Comparison of ENCODE assay signal across 8 cellular contexts in the genomic region with DNA sequence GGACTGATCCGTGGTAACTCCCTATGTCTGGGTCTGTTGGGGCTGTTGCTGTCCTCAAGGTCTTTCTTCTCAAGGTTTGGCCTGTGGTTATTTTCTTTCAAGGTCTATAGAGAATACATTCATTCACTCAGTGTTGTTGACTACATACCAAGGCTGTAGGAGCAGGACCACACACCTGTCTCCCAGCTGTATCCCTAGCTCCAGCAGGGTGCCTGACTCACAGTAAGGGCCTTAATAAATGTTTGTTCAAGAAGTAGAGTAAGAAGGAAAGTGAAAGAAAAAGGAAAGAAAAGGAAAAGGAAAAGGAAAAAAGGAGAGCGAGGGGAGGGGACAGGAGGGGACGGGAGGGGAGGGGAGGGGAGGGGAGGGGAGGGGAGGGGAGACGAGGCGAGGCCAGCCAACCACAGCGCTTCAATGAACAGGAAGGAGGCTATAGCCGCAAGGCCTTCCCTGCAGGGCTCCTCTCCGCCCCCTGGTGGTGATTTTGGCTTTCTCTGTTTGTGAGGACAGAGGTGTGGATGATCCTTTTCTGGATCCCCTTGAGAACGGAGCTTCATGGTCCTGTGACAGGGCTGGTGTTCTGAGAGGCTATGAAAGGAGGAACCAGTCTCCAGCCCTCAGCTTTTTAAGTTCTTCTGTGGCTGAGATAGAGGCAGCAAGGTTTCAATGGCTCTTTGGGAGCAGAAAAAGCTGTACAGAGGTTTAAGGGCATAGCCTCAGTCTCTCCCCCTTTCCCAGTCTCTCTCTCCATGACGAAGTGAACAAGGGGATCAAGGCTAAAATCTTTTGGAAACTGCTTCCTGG. TPM values are rescaled to one million over a fixed set of nuclear protein-coding genes. Genes with fewer than 3 reads are reported as not detected.
DNase-seq lines count a peak whose midpoint lies in the region; ATAC-seq and TF ChIP-seq lines count a peak whose summit lies in the region.

No MANE protein-coding gene starts in this region.

- H3K4me1 Mint-ChIP-seq in activated naive CD4-positive, alpha-beta T cell treated with anti-CD3 and anti-CD28 coated beads, Interleukin-2, amount 10 ng/mL, durations not matched to agents 7 days and 5 days: peaks cover 8% of the 10 kb centered on the region

- TF ChIP-seq POLR2A in right lobe of liver (IDR thresholded peaks at IDR 0.05): no peak

- H3K4me3 Mint-ChIP-seq in activated naive CD4-positive, alpha-beta T cell treated with anti-CD3 and anti-CD28 coated beads, Interleukin-2, amount 10 ng/mL, durations not matched to agents 7 days and 5 days: no peak overlapping the region

- intact Hi-C loops in right lobe of liver (cut with DNase I): no loop called here

- CTCF ChIA-PET in activated naive CD4-positive, alpha-beta T cell treated with anti-CD3 and anti-CD28 coated beads, Interleukin-2, amount 10 ng/mL, durations not matched to agents 7 days and 5 days (lab: Charles Lee): interaction anchor here (0.7 to 2.0 kb wide), 2 partner anchors 9 to 21 kb away, joined by 3 to 10 read pairs; no protein-coding TSS in a partner anchor

- no peak for DNase-seq in AG09319 (ENCODE audit: extremely low read depth, low read depth)
- DNase-seq in GM20000 (ENCODE audit: low spot score): peak; percentile 49
- peak; percentile 25 for DNase-seq in SK-N-DZ (ENCODE audit: low spot score)
- DNase-seq in activated naive CD4-positive, alpha-beta T cell treated with anti-CD3 and anti-CD28 coated beads, Interleukin-2, amount 10 ng/mL, durations not matched to agents 7 days and 5 days: peak; percentile 61
- no peak for DNase-seq in right lobe of liver
- DNase-seq in thoracic aorta (ENCODE audit: low spot score): no peak
- no peak for DNase-seq in NCI-H2081 treated with DMSO at 0.1 percent for 48 hours (lab: John Stamatoyannopoulos, UW)

- H3K27ac Mint-ChIP-seq in activated naive CD4-positive, alpha-beta T cell treated with anti-CD3 and anti-CD28 coated beads, Interleukin-2, amount 10 ng/mL, durations not matched to agents 7 days and 5 days: no peak overlapping the region

- H3K27ac ChIP-seq in right lobe of liver (no peak overlapping the region), thoracic aorta (no peak overlapping the region)

- H3K36me3 Mint-ChIP-seq in activated naive CD4-positive, alpha-beta T cell treated with anti-CD3 and anti-CD28 coated beads, Interleukin-2, amount 10 ng/mL, durations not matched to agents 7 days and 5 days: peaks cover 4% of the 10 kb centered on the region

- no peak for ATAC-seq in right lobe of liver
- ATAC-seq in thoracic aorta (ENCODE audit: insufficient number of reproducible peaks, low FRiP score, low read depth): no peak
- ATAC-seq in HG03095 (IDR thresholded peaks at IDR 0.05; ENCODE audit: unreplicated experiment): no peak

- H3K9me3 ChIP-seq in right lobe of liver: peaks cover 0 to 6% (median 1%) of the 10 kb centered on the region in 4 donors
- H3K9me3 ChIP-seq in thoracic aorta: peaks cover 8% of the 10 kb centered on the region

- no peaks in the 10 kb centered on the region for H3K36me3 ChIP-seq in right lobe of liver
- no peaks in the 10 kb centered on the region for H3K36me3 ChIP-seq in thoracic aorta

- H3K4me3 ChIP-seq in right lobe of liver (no peak overlapping the region), thoracic aorta (no peak overlapping the region)

- H3K9me3 Mint-ChIP-seq in activated naive CD4-positive, alpha-beta T cell treated with anti-CD3 and anti-CD28 coated beads, Interleukin-2, amount 10 ng/mL, durations not matched to agents 7 days and 5 days: peaks cover 37% of the 10 kb centered on the region

- H3K27me3 ChIP-seq in right lobe of liver (no peaks in the 10 kb centered on the region), thoracic aorta (replicated peaks; ENCODE audit: insufficient read depth) (no peaks in the 10 kb centered on the region)

- TF ChIP-seq CTCF in AG09319 (IDR thresholded peaks at IDR 0.05; ENCODE audit: low read depth, low read length) (peak; percentile 52), GM20000 (IDR thresholded peaks at IDR 0.05; ENCODE audit: extremely low read depth, missing control alignments) (peak; percentile 22), right lobe of liver (IDR thresholded peaks at IDR 0.05) (peak; percentile 12 to 41 (median 28)), thoracic aorta (IDR thresholded peaks at IDR 0.05) (peak; percentile 21)

- H3K4me1 ChIP-seq in right lobe of liver (no peaks in the 10 kb centered on the region), thoracic aorta (ENCODE audit: control insufficient read depth in 1 of 2, low read depth in 2 of 2) (no peaks in the 10 kb centered on the region)

- WGBS in right lobe of liver (ENCODE audit: insufficient coverage, low coverage, low lambda C conversion rate, missing lambda C conversion rate): 54% methylated on average over 7 of the region's 10 CpGs

- H3K27me3 Mint-ChIP-seq in activated naive CD4-positive, alpha-beta T cell treated with anti-CD3 and anti-CD28 coated beads, Interleukin-2, amount 10 ng/mL, durations not matched to agents 7 days and 5 days: no peaks in the 10 kb centered on the region

RNA-seq across cellular contexts. Expression of gene LCE5A, which starts 30.6 kb away (rescaled TPM):
- polyA plus RNA-seq in SK-N-DZ (2014; cell fraction: cytosol; rRNA removed): not detected in 2 replicates
- polyA plus RNA-seq in SK-N-DZ (2014; cell fraction: nucleus; rRNA removed): not detected in 2 replicates
- not detected for total RNA-seq in right lobe of liver
- total RNA-seq in thoracic aorta: not detected

RNA-seq across cellular contexts. Expression of gene CRCT1, which starts 34.3 kb away (rescaled TPM):
- not detected in 2 replicates for polyA plus RNA-seq in SK-N-DZ (2014; cell fraction: cytosol; rRNA removed)
- not detected in 2 replicates for polyA plus RNA-seq in SK-N-DZ (2014; cell fraction: nucleus; rRNA removed)
- total RNA-seq in right lobe of liver: not detected
- not detected for total RNA-seq in thoracic aorta

Comparison
In these comparisons a context has a peak if more than half of its experiments do, and no peak if none do; other contexts are left out.
1. DNase-seq: peak in GM20000 (single experiment), SK-N-DZ (single experiment) and activated naive CD4-positive, alpha-beta T cell treated with anti-CD3 and anti-CD28 coated beads, Interleukin-2, amount 10 ng/mL, durations not matched to agents 7 days and 5 days (single experiment); none in AG09319 (single experiment), right lobe of liver (0 of 3), thoracic aorta (single experiment) and NCI-H2081 treated with DMSO at 0.1 percent for 48 hours (single experiment).
2. Peak in every context shown above with its lines, with median percentiles within 50 percentile points of each other: CTCF ChIP-seq.